18 cellular contexts compared by ENCODE assay signal in the genomic region with DNA sequence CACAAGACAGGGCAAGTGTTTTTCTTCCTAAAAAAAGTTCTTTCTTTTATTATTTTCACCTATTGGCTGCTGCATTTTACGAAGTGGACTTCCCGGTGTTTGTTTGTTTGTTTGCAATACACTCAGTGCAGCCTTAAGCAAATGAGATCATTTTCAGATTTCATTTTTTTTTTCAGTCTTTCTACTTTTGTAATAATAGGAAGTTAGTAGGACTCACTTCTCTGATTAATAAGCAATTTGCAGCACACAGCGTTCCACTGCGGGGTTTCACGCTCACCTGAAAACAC.
DNase-seq lines count a peak whose midpoint lies in the region; ATAC-seq and TF ChIP-seq lines count a peak whose summit lies in the region.
"Had no signal": no experiment of that assay in that cellular context is flagged by ENCODE, and none has a peak within 500 bp of the region (broad histone marks: within the 10 kb centered on the region; RNA-seq: fewer than 3 reads in every experiment).

No MANE protein-coding gene starts in this region.

- H3K79me2 ChIP-seq in mammary epithelial cell (ENCODE audit: insufficient read depth, low read length), result peaks cover 27% of the 10 kb centered on the region

- no peaks in the 10 kb centered on the region for H4K20me1 ChIP-seq in mammary epithelial cell (ENCODE audit: insufficient read depth, low read length)

- no peak overlapping the region for H2AFZ ChIP-seq in mammary epithelial cell (ENCODE audit: low read depth, low read length)

- H3K27me3 ChIP-seq in mammary epithelial cell (ENCODE audit: insufficient read depth, low read length) (no peaks in the 10 kb centered on the region), breast epithelium (no peaks in the 10 kb centered on the region)
- H3K27me3 ChIP-seq: body of pancreas had no signal

- no peaks in the 10 kb centered on the region for H3K27me3 Mint-ChIP-seq in memory B cell
- H3K27me3 Mint-ChIP-seq: naive thymus-derived CD8-positive, alpha-beta T cell had no signal

- intact Hi-C loops in mammary epithelial cell (cut with micrococcal nuclease), result loop anchor here (5.0 to 10.0 kb wide), 3 partner anchors 109 to 591 kb away; no protein-coding TSS in a partner anchor
- intact Hi-C loops in breast epithelium (cut with DNase I; ENCODE audit: low total_unique reads), result loop anchor here (5.0 to 10.0 kb wide), 3 partner anchors 126 to 736 kb away; partner anchors contain the start of gene STK24

- H3K9me3 ChIP-seq in mammary epithelial cell (replicated peaks; ENCODE audit: insufficient read depth, low read length), result no peaks in the 10 kb centered on the region
- H3K9me3 ChIP-seq in breast epithelium, result no peaks in the 10 kb centered on the region
- H3K9me3 ChIP-seq: body of pancreas had no signal

- in situ Hi-C loops in mammary epithelial cell (cut with MboI; ENCODE audit: low sequenced_read_pairs in 2 of 2), result loop anchor here (10.0 to 25.0 kb wide), 2 partner anchors 206 to 311 kb away; partner anchors contain the start of gene FARP1 (in 1 of the 2)

- no peaks in the 10 kb centered on the region for H3K9me3 Mint-ChIP-seq in memory B cell
- H3K9me3 Mint-ChIP-seq: naive thymus-derived CD8-positive, alpha-beta T cell had no signal

- TF ChIP-seq CTCF in mammary epithelial cell (conservative IDR thresholded peaks at IDR 0.05 in 1 of 2, IDR thresholded peaks at IDR 0.05 in 1 of 2; ENCODE audit: extremely low read depth in 1 of 2, insufficient read depth in 1 of 2, low read depth in 1 of 2, low read length in 2 of 2), result no peak
- TF ChIP-seq CTCF in breast epithelium (IDR thresholded peaks at IDR 0.05), result no peak
- TF ChIP-seq CTCF in VCaP (conservative IDR thresholded peaks at IDR 0.05), result peak; percentile 17; the same call in 1 of the 2 replicates

- no peak overlapping the region for H3K4me3 Mint-ChIP-seq in memory B cell
- H3K4me3 Mint-ChIP-seq: naive thymus-derived CD8-positive, alpha-beta T cell had no signal

- H3K27ac ChIP-seq in mammary epithelial cell (ENCODE audit: insufficient read depth, low read depth, low read length) (no peak overlapping the region), breast epithelium (no peak overlapping the region), VCaP (peak overlapping the region; percentile 51)
- H3K27ac ChIP-seq: body of pancreas had no signal

- no peak overlapping the region for H3K4me3 ChIP-seq in mammary epithelial cell (replicated peaks in 1 of 3; ENCODE audit: insufficient read depth in 1 of 3, low read depth in 2 of 3, low read length in 3 of 3)
- H3K4me3 ChIP-seq in breast epithelium, result no peak overlapping the region
- H3K4me3 ChIP-seq: body of pancreas, skin epidermis had no signal

- TF ChIP-seq POLR2A in breast epithelium (IDR thresholded peaks at IDR 0.05), result no peak

- BruUV-seq in mammary epithelial cell (replicated peaks; lab: Mats Ljungman, UMichigan), result TSS peak; percentile 30

- no peak overlapping the region for H3K9ac ChIP-seq in mammary epithelial cell (ENCODE audit: insufficient read depth, low read length)

- peaks cover 17% of the 10 kb centered on the region for H3K36me3 ChIP-seq in mammary epithelial cell (ENCODE audit: insufficient read depth, low read length)
- H3K36me3 ChIP-seq in breast epithelium, result no peaks in the 10 kb centered on the region

- peaks cover 24% of the 10 kb centered on the region for H3K4me1 Mint-ChIP-seq in memory B cell

- peak; percentile 31 for ATAC-seq in memory B cell (ENCODE audit: low read depth)
- ATAC-seq: body of pancreas; naive thymus-derived CD8-positive, alpha-beta T cell had no signal

- 99% methylated on average over 5 of the region's 5 CpGs for WGBS in mammary epithelial cell (ENCODE audit: low coverage, missing lambda C conversion rate)

- CTCF ChIA-PET in mammary epithelial cell (lab: Charles Lee; ENCODE audit: low non-redundant PET), result interaction anchor here (0.7 kb wide), 1 partner anchor 147 kb away, joined by 4 read pairs; no protein-coding TSS in a partner anchor

- peaks cover 16% of the 10 kb centered on the region for H3K4me1 ChIP-seq in mammary epithelial cell (ENCODE audit: insufficient read depth, low read length)
- H3K4me1 ChIP-seq in breast epithelium, result no peaks in the 10 kb centered on the region
- H3K4me1 ChIP-seq: body of pancreas had no signal

- peaks cover 14% of the 10 kb centered on the region for H3K36me3 Mint-ChIP-seq in memory B cell

- DNase-seq in mammary epithelial cell (no peak), breast epithelium (ENCODE audit: low spot score in 2 of 2) (no peak), memory B cell (ENCODE audit: low spot score in 2 of 2) (no peak), NCI-H2107 (lab: John Stamatoyannopoulos, UW) (no peak), NCI-H1092 treated with DMSO at 0.1 percent for 48 hours (lab: John Stamatoyannopoulos, UW) (no peak), NCI-H2196 treated with DMSO at 0.1 percent for 48 hours (lab: John Stamatoyannopoulos, UW; ENCODE audit: unreplicated experiment) (no peak), inferior parietal cortex (ENCODE audit: extremely low spot score) (no peak)
- DNase-seq: activated naive CD4-positive, alpha-beta T cell; cortex of kidney; KG1; MV-4-11; naive thymus-derived CD8-positive, alpha-beta T cell; NCI-H2029; NCI-H446; T1000 had no signal

- H3K4me2 ChIP-seq in mammary epithelial cell (ENCODE audit: insufficient read depth, low read depth, low read length), result no peak overlapping the region

- dilution Hi-C loops in mammary epithelial cell (cut with HindIII; ENCODE audit: low sequenced_read_pairs), result loop anchor here (10.0 kb wide), 1 partner anchor 304 kb away; the partner anchor contains the start of gene FARP1

- peak overlapping the region; percentile 62 for H3K27ac Mint-ChIP-seq in memory B cell
